Comparison of ENCODE assay signal across 25 cellular contexts in genomic region chr16:84529607-84530006, GRCh38.
"Had no signal": no experiment of that assay in that cellular context is flagged by ENCODE, and none has a peak within 500 bp of the region (broad histone marks: within the 10 kb centered on the region; RNA-seq: fewer than 3 reads in every experiment).

No MANE protein-coding gene starts in this region.

- H3K27ac Mint-ChIP-seq: memory B cell; natural killer cell; stimulated activated naive CD8-positive, alpha-beta T cell treated with anti-CD3 and anti-CD28 coated beads, Interleukin-15, amount 100 ng/mL, for 72 hours had no signal

- H3K4me1 Mint-ChIP-seq: natural killer cell had no signal

- H3K36me3 Mint-ChIP-seq: natural killer cell had no signal

- H3K27me3 Mint-ChIP-seq: memory B cell; stimulated activated naive CD8-positive, alpha-beta T cell treated with anti-CD3 and anti-CD28 coated beads, Interleukin-15, amount 100 ng/mL, for 72 hours had no signal

- ATAC-seq: foreskin keratinocyte; gastroesophageal sphincter; heart left ventricle; left lobe of liver; natural killer cell; right cardiac atrium; stimulated activated naive CD8-positive, alpha-beta T cell treated with anti-CD3 and anti-CD28 coated beads, Interleukin-15, amount 100 ng/mL, for 72 hours had no signal

- H3K27ac ChIP-seq: coronary artery, esophagus muscularis mucosa, foreskin keratinocyte, gastroesophageal sphincter, heart left ventricle, hepatocyte, prostate gland, skin epidermis, spleen, suprapubic skin, transverse colon, vagina had no signal

- H3K36me3 ChIP-seq: esophagus muscularis mucosa, gastroesophageal sphincter, heart left ventricle, prostate gland, spleen, suprapubic skin, transverse colon, vagina had no signal

- FAIRE-seq: endothelial cell of umbilical vein, kidney had no signal

- H3K4me3 ChIP-seq: coronary artery, esophagus muscularis mucosa, gastroesophageal sphincter, heart left ventricle, hepatocyte, lung, prostate gland, skin epidermis, spleen, suprapubic skin, transverse colon, vagina had no signal

- DNase-seq: dermis blood vessel endothelial cell; effector memory CD4-positive, alpha-beta T cell; foreskin keratinocyte; heart left ventricle; kidney; natural killer cell; nucleus accumbens; right cardiac atrium; spleen; stimulated activated CD4-positive, alpha-beta T cell treated with anti-CD3 and anti-CD28 coated beads, Interleukin-4, amount 100 ng/mL, for 4 hours; stimulated activated naive CD4-positive, alpha-beta T cell; stimulated activated naive CD8-positive, alpha-beta T cell treated with anti-CD3 and anti-CD28 coated beads, Interleukin-15, amount 100 ng/mL, for 72 hours; transverse colon had no signal

- H3K27me3 ChIP-seq: esophagus muscularis mucosa, foreskin keratinocyte, gastroesophageal sphincter, heart left ventricle, hepatocyte, spleen, suprapubic skin, transverse colon, vagina had no signal

- H2AFZ ChIP-seq: hepatocyte had no signal

- H3K79me2 ChIP-seq: hepatocyte had no signal

- H3K4me3 Mint-ChIP-seq: memory B cell; natural killer cell; stimulated activated naive CD8-positive, alpha-beta T cell treated with anti-CD3 and anti-CD28 coated beads, Interleukin-15, amount 100 ng/mL, for 72 hours had no signal

- H3K4me2 ChIP-seq: hepatocyte had no signal

- H3K9me3 ChIP-seq: esophagus muscularis mucosa, gastroesophageal sphincter, prostate gland, suprapubic skin, transverse colon, vagina had no signal
